Comparison of ENCODE assay signal across 8 cellular contexts in genomic region chr4:139278956-139279722, GRCh38. TPM values are rescaled to one million over a fixed set of nuclear protein-coding genes. Genes with fewer than 3 reads are reported as not detected.
DNase-seq lines count a peak whose midpoint lies in the region; ATAC-seq and TF ChIP-seq lines count a peak whose summit lies in the region.

No MANE protein-coding gene starts in this region.

- intact Hi-C loops in CD4-positive, alpha-beta memory T cell (cut with micrococcal nuclease) = no loop called here

- H3K4me1 ChIP-seq in CD4-positive, alpha-beta memory T cell (ENCODE audit: insufficient read depth, low read length) = peaks cover 17% of the 10 kb centered on the region
- H3K4me1 ChIP-seq in RWPE2 (ENCODE audit: insufficient read depth, poor library complexity, severe bottlenecking) (no peaks in the 10 kb centered on the region), neuron (ENCODE audit: insufficient read depth, low read length) (peaks cover 3% of the 10 kb centered on the region)

- peaks cover 0 to 4% (median 0%) of the 10 kb centered on the region in 8 donors for H3K9me3 Mint-ChIP-seq in CD4-positive, alpha-beta memory T cell

- peaks cover 1 to 6% of the 10 kb centered on the region in 2 donors for H3K36me3 Mint-ChIP-seq in CD4-positive, alpha-beta memory T cell

- peaks cover 31 to 39% of the 10 kb centered on the region in 2 donors for H3K27me3 Mint-ChIP-seq in CD4-positive, alpha-beta memory T cell

- no peak for TF ChIP-seq CTCF in RWPE2 (IDR thresholded peaks at IDR 0.05; ENCODE audit: poor library complexity, severe bottlenecking)
- no peak for TF ChIP-seq CTCF in epithelial cell of proximal tubule (conservative IDR thresholded peaks at IDR 0.05; ENCODE audit: low read depth, low read length)

- no peaks in the 10 kb centered on the region for H3K9me3 ChIP-seq in CD4-positive, alpha-beta memory T cell (ENCODE audit: control insufficient read depth in 1 of 2, low read length in 2 of 2)
- H3K9me3 ChIP-seq in RWPE2 (ENCODE audit: severe bottlenecking) (no peaks in the 10 kb centered on the region), neuron (ENCODE audit: low read length) (peaks cover 5% of the 10 kb centered on the region)

- POLR2A ChIA-PET in CD4-positive, alpha-beta memory T cell (lab: Charles Lee; ENCODE audit: partially characterized antibody) = interaction anchor here (1.1 kb wide), 1 partner anchor 23 kb away, joined by 3 read pairs; the partner anchor contains the start of genes NAA15 and NDUFC1

- CTCF ChIA-PET in CD4-positive, alpha-beta memory T cell (lab: Charles Lee; ENCODE audit: partially characterized antibody) = interaction anchor here (0.6 kb wide), 1 partner anchor 59 kb away, joined by 3 read pairs; no protein-coding TSS in a partner anchor

- peak overlapping the region; percentile 71 to 89 (median 80) for H3K4me3 Mint-ChIP-seq in CD4-positive, alpha-beta memory T cell

- H3K4me3 ChIP-seq in CD4-positive, alpha-beta memory T cell (ENCODE audit: low read length in 2 of 2) = peak overlapping the region; percentile 15 to 44
- H3K4me3 ChIP-seq in RWPE2 (ENCODE audit: severe bottlenecking) (peak overlapping the region; percentile 25), epithelial cell of proximal tubule (ENCODE audit: low read depth, low read length) (peak overlapping the region; percentile 56), neuron (ENCODE audit: low read length) (peak overlapping the region; percentile 42)

- H3K27ac Mint-ChIP-seq in CD4-positive, alpha-beta memory T cell = no peak overlapping the region

- peaks cover 7 to 19% (median 12%) of the 10 kb centered on the region in 4 donors for H3K4me1 Mint-ChIP-seq in CD4-positive, alpha-beta memory T cell

- in situ Hi-C loops in ACHN (cut with HindIII; ENCODE audit: low pct_ligation_motif_present, low pct_unique_long_range_greater_than_20kb, low sequenced_read_pairs) = no loop called here

- H2AFZ ChIP-seq in neuron (ENCODE audit: low read depth, low read length) = peak overlapping the region; percentile 70

- H3K27me3 ChIP-seq in CD4-positive, alpha-beta memory T cell (ENCODE audit: insufficient read depth, low read length) = peaks cover 24% of the 10 kb centered on the region
- H3K27me3 ChIP-seq in RWPE2 (ENCODE audit: insufficient read depth, poor library complexity, severe bottlenecking) = no peaks in the 10 kb centered on the region
- peaks cover 13% of the 10 kb centered on the region for H3K27me3 ChIP-seq in neuron (ENCODE audit: insufficient read depth, low read length)

- H3K36me3 ChIP-seq in CD4-positive, alpha-beta memory T cell (ENCODE audit: insufficient read depth, low read length) = no peaks in the 10 kb centered on the region
- H3K36me3 ChIP-seq in RWPE2 (ENCODE audit: low read depth) (no peaks in the 10 kb centered on the region), neuron (ENCODE audit: insufficient read depth, low read length) (no peaks in the 10 kb centered on the region)

- H3K27ac ChIP-seq in CD4-positive, alpha-beta memory T cell (ENCODE audit: low read depth, low read length) = no peak overlapping the region
- no peak overlapping the region for H3K27ac ChIP-seq in RWPE2 (ENCODE audit: poor library complexity, severe bottlenecking)

- ATAC-seq in RWPE2 (ENCODE audit: low read depth) (no peak), GM18861 (IDR thresholded peaks at IDR 0.05; ENCODE audit: unreplicated experiment) (no peak)

- peak in 1 of 5 donors; percentile 14 for DNase-seq in CD4-positive, alpha-beta memory T cell
- no peak for DNase-seq in RWPE2 (ENCODE audit: low spot score)
- no peak for DNase-seq in epithelial cell of proximal tubule (ENCODE audit: low read depth)
- DNase-seq in KG1 (lab: John Stamatoyannopoulos, UW) = no peak
- no peak for DNase-seq in ACHN
- DNase-seq in NCI-H774 (lab: John Stamatoyannopoulos, UW) = no peak

RNA-seq across cellular contexts. Expression of gene MGARP, which starts 0.9 kb away (rescaled TPM):
- under 1 TPM; 0.23 to 0.33 TPM for total RNA-seq in CD4-positive, alpha-beta memory T cell
- polyA plus RNA-seq in CD4-positive, alpha-beta memory T cell = under 1 TPM; 0.20 to 0.52 TPM
- 0.14 and 1.5 TPM in 2 replicates for total RNA-seq in epithelial cell of proximal tubule

RNA-seq across cellular contexts. Expression of gene NAA15, which starts 22.2 kb away (rescaled TPM):
- 10 to 100 TPM; 45.8 to 46.5 TPM for total RNA-seq in CD4-positive, alpha-beta memory T cell
- polyA plus RNA-seq in CD4-positive, alpha-beta memory T cell = 10 to 100 TPM; 18.6 to 47.7 TPM
- total RNA-seq in epithelial cell of proximal tubule = 33.7 and 46.7 TPM in 2 replicates

RNA-seq across cellular contexts. Expression of gene NDUFC1, which starts 23.1 kb away (rescaled TPM):
- total RNA-seq in CD4-positive, alpha-beta memory T cell = 10 to 100 TPM; 29.6 to 34.8 TPM
- polyA plus RNA-seq in CD4-positive, alpha-beta memory T cell = 100 to 1,000 TPM; 121 to 154 TPM
- 57.6 and 60.9 TPM in 2 replicates for total RNA-seq in epithelial cell of proximal tubule
